ENCODE assay signal across 30 cellular contexts in the genomic region with DNA sequence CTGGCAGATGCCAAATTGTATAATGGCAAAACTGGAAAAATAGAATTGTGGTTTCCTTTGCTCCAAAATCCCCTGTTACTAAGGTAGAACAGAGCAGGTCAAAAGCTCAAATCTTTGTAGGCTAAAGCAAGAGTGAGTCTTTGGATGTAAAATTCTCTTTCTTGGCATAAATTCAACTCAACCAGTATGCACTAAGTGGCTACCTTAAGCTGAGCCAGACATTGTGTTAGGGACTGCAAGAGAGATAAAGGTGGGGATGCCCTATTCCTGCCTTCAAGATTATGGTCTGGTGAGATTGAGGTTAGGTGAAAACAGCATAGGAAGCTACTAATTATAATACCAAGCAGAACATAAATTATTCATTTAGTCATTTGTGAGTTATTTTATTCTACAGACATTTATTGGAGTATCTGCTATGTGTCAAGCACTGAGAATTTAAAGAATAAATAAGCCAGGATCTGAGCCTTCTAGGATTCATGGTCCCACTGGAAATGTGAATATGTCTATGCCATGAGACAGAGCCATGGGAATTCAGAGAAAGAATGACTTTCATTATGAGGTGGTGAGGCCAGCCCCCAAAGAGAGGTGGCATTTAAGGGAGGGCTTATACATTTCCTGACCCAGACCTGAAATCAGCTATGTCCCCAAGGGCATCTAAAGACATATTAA.
A peak's percentile ranks its signal among the peaks of the same experiment; 100 is the strongest.
DNase-seq lines count a peak whose midpoint lies in the region; ATAC-seq and TF ChIP-seq lines count a peak whose summit lies in the region.
"Had no signal": no experiment of that assay in that cellular context is flagged by ENCODE, and none has a peak within 500 bp of the region (broad histone marks: within the 10 kb centered on the region; RNA-seq: fewer than 3 reads in every experiment).

No MANE protein-coding gene starts in this region.

- H3K27ac ChIP-seq in HEK293 (ENCODE audit: extremely low read depth, low read depth, low read length) = no peak overlapping the region
- H3K27ac ChIP-seq: C4-2B, PC-9, psoas muscle, upper lobe of left lung had no signal

- intact Hi-C loops in Right ventricle myocardium superior (cut with DNase I) (loop anchor here (5.0 kb wide), 1 partner anchor 89 kb away; no protein-coding TSS in a partner anchor), sciatic nerve (cut with DNase I) (no loop called here), left colon (cut with DNase I, micrococcal nuclease) (no loop called here)

- CTCF ChIA-PET in HEK293 (lab: Yijun Ruan, JAX) = interaction anchor here (0.6 to 1.6 kb wide), 2 partner anchors 14 to 475 kb away, joined by 3 to 4 read pairs; no protein-coding TSS in a partner anchor

- ATAC-seq in Right ventricle myocardium superior (ENCODE audit: poor library complexity) (peak; percentile 61), left lobe of liver (peak; percentile 18), sciatic nerve (peak; percentile 3), left colon (no peak), GM21526 (IDR thresholded peaks at IDR 0.05; ENCODE audit: low FRiP score, unreplicated experiment) (no peak)
- ATAC-seq: activated CD4-positive, alpha-beta T cell treated with anti-CD3 and anti-CD28 coated beads for 36 hours; activated CD8-positive, alpha-beta T cell treated with anti-CD3 and anti-CD28 coated beads for 36 hours; stimulated activated effector memory CD8-positive, alpha-beta T cell treated with anti-CD3 and anti-CD28 coated beads, Interleukin-12 subunit alpha, Interleukin-12 subunit beta, amount 100 ng/mL, for 72 hours had no signal

- POLR2A ChIA-PET in HEK293 (lab: Yijun Ruan, JAX) = no interaction called here

- no peak overlapping the region for H3K4me3 ChIP-seq in HEK293 (ENCODE audit: low read depth, low read length)
- H3K4me3 ChIP-seq: breast epithelium, PC-9, psoas muscle, upper lobe of left lung had no signal

- H3K9me3 ChIP-seq in HEK293 (ENCODE audit: control insufficient read depth, insufficient read depth, low read depth, low read length) = no peaks in the 10 kb centered on the region
- H3K9me3 ChIP-seq: breast epithelium, psoas muscle, upper lobe of left lung had no signal

- no peaks in the 10 kb centered on the region for H3K36me3 ChIP-seq in HEK293 (ENCODE audit: control insufficient read depth in 2 of 2, insufficient read depth in 1 of 2, low read length in 2 of 2)
- H3K36me3 ChIP-seq: breast epithelium, upper lobe of left lung had no signal

- no peak for TF ChIP-seq CTCF in HEK293 (tag by site-specific recombination; IDR thresholded peaks at IDR 0.05)

- no peaks in the 10 kb centered on the region for H3K4me1 ChIP-seq in HEK293 (ENCODE audit: control insufficient read depth, insufficient read depth, low read length)
- H3K4me1 ChIP-seq: psoas muscle, upper lobe of left lung had no signal

- no peak for DNase-seq in Right ventricle myocardium superior
- DNase-seq in left lobe of liver (ENCODE audit: low spot score) = no peak
- no peak for DNase-seq in sciatic nerve (ENCODE audit: low spot score)
- DNase-seq in NCI-H524 (lab: John Stamatoyannopoulos, UW) = no peak
- DNase-seq in left colon = no peak
- DNase-seq: activated CD4-positive, alpha-beta T cell treated with anti-CD3 and anti-CD28 coated beads for 36 hours; activated CD8-positive, alpha-beta memory T cell treated with anti-CD3 and anti-CD28 coated beads, Interleukin-2, amount 50 U/mL, for 48 hours; activated CD8-positive, alpha-beta T cell treated with anti-CD3 and anti-CD28 coated beads for 36 hours; activated naive CD4-positive, alpha-beta T cell treated with anti-CD3 and anti-CD28 coated beads, Interleukin-2, amount 50 U/mL, for 16 hours; amniotic stem cell; Calu3; DMS79 treated with DMSO at 0.1 percent for 48 hours; hippocampal formation; KG1; MM.1S; NCI-H1105 treated with DMSO at 0.1 percent for 48 hours; NCI-H187 treated with DMSO at 0.1 percent for 48 hours; NCI-H2171 treated with DMSO at 0.1 percent for 48 hours; NCI-H524 treated with DMSO at 0.1 percent for 48 hours; NK-92 treated with Interleukin-12 subunit alpha and Interleukin-12 subunit beta, amount 100 ng/mL, for 24 hours; occipital lobe; PC-9; psoas muscle; SHP77; upper lobe of left lung had no signal

TF ChIP-seq in HEK293, 187 proteins besides CTCF, POLR2A, EP300 and RAD21:
- no peak for TF ChIP-seq ZNF677 (tag by site-specific recombination; IDR thresholded peaks at IDR 0.05)
- 0 out of 2 replicates have a peak, but pooled peaks have one; percentile 12 for TF ChIP-seq SCRT2 (tag by site-specific recombination; IDR thresholded peaks at IDR 0.05)

Comparison
In these comparisons a context has a peak if more than half of its experiments do, and no peak if none do; other contexts are left out.
1. ATAC-seq: peak in Right ventricle myocardium superior (single experiment), left lobe of liver (single experiment) and sciatic nerve (single experiment); none in left colon (single experiment) and GM21526 (single experiment).